In genomic region chr10:79185067-79185774, GRCh38 we compare ENCODE assay signal across 11 cellular contexts.
DNase-seq lines count a peak whose midpoint lies in the region; ATAC-seq and TF ChIP-seq lines count a peak whose summit lies in the region.
"Had no signal": no experiment of that assay in that cellular context is flagged by ENCODE, and none has a peak within 500 bp of the region (broad histone marks: within the 10 kb centered on the region; RNA-seq: fewer than 3 reads in every experiment).

No MANE protein-coding gene starts in this region.

- peak overlapping the region; percentile 34 for H3K4me3 Mint-ChIP-seq in Calu3 (ENCODE audit: low read depth, unreplicated experiment)
- no peak overlapping the region for H3K4me3 Mint-ChIP-seq in T-helper 17 cell
- H3K4me3 Mint-ChIP-seq: activated CD4-positive, alpha-beta memory T cell treated with anti-CD3 and anti-CD28 coated beads for 36 hours; central memory CD8-positive, alpha-beta T cell had no signal

- H3K27ac Mint-ChIP-seq in Calu3 (ENCODE audit: unreplicated experiment) (peak overlapping the region; percentile 39), T-helper 17 cell (peak overlapping the region; percentile 66)
- H3K27ac Mint-ChIP-seq: activated CD4-positive, alpha-beta memory T cell treated with anti-CD3 and anti-CD28 coated beads for 36 hours had no signal

- BruUV-seq in Calu3 (replicated peaks; lab: Mats Ljungman, UMichigan), result no TSS peak

- 13 to 18% methylated on average over 12 of the region's 12 CpGs for WGBS in heart right ventricle, 2 donors

- peaks cover 6% of the 10 kb centered on the region for H3K36me3 Mint-ChIP-seq in Calu3 (ENCODE audit: insufficient read depth, unreplicated experiment)
- H3K36me3 Mint-ChIP-seq in T-helper 17 cell (ENCODE audit: low read depth), result no peaks in the 10 kb centered on the region
- H3K36me3 Mint-ChIP-seq: activated CD4-positive, alpha-beta memory T cell treated with anti-CD3 and anti-CD28 coated beads for 36 hours had no signal

- H3K9me3 ChIP-seq in T-helper 17 cell (ENCODE audit: control insufficient read depth, low read length, poor library complexity, severe bottlenecking), result no peaks in the 10 kb centered on the region
- H3K9me3 ChIP-seq in heart right ventricle, result no peaks in the 10 kb centered on the region

- intact Hi-C loops in Calu3 (cut with micrococcal nuclease; ENCODE audit: unreplicated experiment), result loop anchor here (2.0 kb wide), 1 partner anchor 210 kb away; no protein-coding TSS in a partner anchor
- intact Hi-C loops in heart right ventricle (cut with DNase I), result loop anchor here in 1 of 10 donors (10.0 kb wide), 1 partner anchor 210 kb away; no protein-coding TSS in a partner anchor

- in situ Hi-C loops in GM13976 (cut with MboI; ENCODE audit: low sequenced_read_pairs, unreplicated experiment), result no loop called here

- TF ChIP-seq CTCF in Calu3 (IDR thresholded peaks at IDR 0.05; ENCODE audit: unreplicated experiment) (no peak), heart right ventricle (IDR thresholded peaks at IDR 0.05) (no peak), GM13976 (IDR thresholded peaks at IDR 0.05; ENCODE audit: borderline replicate concordance, control extremely low read depth, extremely low read depth, insufficient read depth, missing control alignments) (no peak)

- H3K36me3 ChIP-seq in heart right ventricle, result peaks cover 0 to 25% (median 8%) of the 10 kb centered on the region in 9 donors

- CTCF ChIA-PET in Calu3 (lab: Charles Lee), result interaction anchor here (1.2 to 1.7 kb wide), 3 partner anchors 10 to 815 kb away, joined by 4 to 5 read pairs (median 4); no protein-coding TSS in a partner anchor

- DNase-seq in Calu3 (no peak), T-helper 17 cell (no peak), heart right ventricle (peak in 1 of 2 donors; percentile 53), pons (ENCODE audit: low spot score) (peak; percentile 65), NK-92 (lab: John Stamatoyannopoulos, UW; ENCODE audit: unreplicated experiment) (no peak), occipital lobe (lab: John Stamatoyannopoulos, UW) (no peak), GM13976 (ENCODE audit: low spot score) (no peak)
- DNase-seq: activated CD4-positive, alpha-beta memory T cell treated with anti-CD3 and anti-CD28 coated beads for 36 hours had no signal

- peak overlapping the region; percentile 18 to 91 (median 58) for H3K27ac ChIP-seq in heart right ventricle
- H3K27ac ChIP-seq: KMS-11 had no signal

- H3K27me3 Mint-ChIP-seq in Calu3 (ENCODE audit: unreplicated experiment) (no peaks in the 10 kb centered on the region), T-helper 17 cell (no peaks in the 10 kb centered on the region)
- H3K27me3 Mint-ChIP-seq: activated CD4-positive, alpha-beta memory T cell treated with anti-CD3 and anti-CD28 coated beads for 36 hours; central memory CD8-positive, alpha-beta T cell had no signal

- H3K4me1 Mint-ChIP-seq in Calu3 (ENCODE audit: low read depth, unreplicated experiment) (peaks cover 78% of the 10 kb centered on the region), T-helper 17 cell (peaks cover 16% of the 10 kb centered on the region)
- H3K4me1 Mint-ChIP-seq: central memory CD8-positive, alpha-beta T cell had no signal

- H3K9me3 Mint-ChIP-seq in Calu3 (ENCODE audit: low read depth, unreplicated experiment), result no peaks in the 10 kb centered on the region
- H3K9me3 Mint-ChIP-seq: activated CD4-positive, alpha-beta memory T cell treated with anti-CD3 and anti-CD28 coated beads for 36 hours; central memory CD8-positive, alpha-beta T cell had no signal

- H3K4me3 ChIP-seq in heart right ventricle, result no peak overlapping the region

- H3K4me1 ChIP-seq in heart right ventricle, result peaks cover 68 to 100% (median 99%) of the 10 kb centered on the region in 9 donors

- no peak for ATAC-seq in T-helper 17 cell
- peak in 2 of 8 donors; percentile 15 to 30 for ATAC-seq in heart right ventricle
- no peak for ATAC-seq in HG02623 (IDR thresholded peaks at IDR 0.05; ENCODE audit: unreplicated experiment)

- H3K27me3 ChIP-seq in heart right ventricle, result no peaks in the 10 kb centered on the region
